In genomic region chr2:97546711-97547110, GRCh38 we compare ENCODE assay signal across 18 cellular contexts. TPM values are rescaled to one million over a fixed set of nuclear protein-coding genes. Genes with fewer than 3 reads are reported as not detected.
DNase-seq lines count a peak whose midpoint lies in the region; ATAC-seq, FAIRE-seq and TF ChIP-seq lines count a peak whose summit lies in the region.
"Had no signal": no experiment of that assay in that cellular context is flagged by ENCODE, and none has a peak within 500 bp of the region (broad histone marks: within the 10 kb centered on the region; RNA-seq: fewer than 3 reads in every experiment).

No MANE protein-coding gene starts in this region.

- peak; percentile 2 for DNase-seq in bronchial epithelial cell (ENCODE audit: low read depth)
- peak; percentile 51 for DNase-seq in endothelial cell of umbilical vein (ENCODE audit: low read depth, low spot score)
- peak; percentile 10 for DNase-seq in iris pigment epithelial cell (ENCODE audit: low read depth)
- no peak for DNase-seq in putamen (ENCODE audit: low spot score)
- DNase-seq in NCI-H774 (lab: John Stamatoyannopoulos, UW), result no peak
- no peak for DNase-seq in NCI-H2171 (lab: John Stamatoyannopoulos, UW)
- DNase-seq: BE2C; CD4-positive, alpha-beta memory T cell; DMS153; DMS79 treated with DMSO at 0.1 percent for 48 hours; EL; GDM1; HCEC 1CT; IMR-90 had no signal

- H2AFZ ChIP-seq in endothelial cell of umbilical vein (ENCODE audit: low read depth, low read length), result no peak overlapping the region

- H3K4me2 ChIP-seq in endothelial cell of umbilical vein (ENCODE audit: insufficient read depth, low read length), result peak overlapping the region; percentile 25
- H3K4me2 ChIP-seq: A549 had no signal

- FAIRE-seq in bronchial epithelial cell (lab: Jason Lieb, UNC), result no peak
- FAIRE-seq in endothelial cell of umbilical vein (lab: Jason Lieb, UNC), result no peak
- FAIRE-seq: A549, GM12892 had no signal

- H3K27ac ChIP-seq in endothelial cell of umbilical vein (ENCODE audit: insufficient read depth, low read depth, low read length), result peak overlapping the region; percentile 51
- H3K27ac ChIP-seq: A549, C4-2B had no signal

- POLR2A ChIA-PET in endothelial cell of umbilical vein (lab: Charles Lee), result no interaction called here

- TF ChIP-seq CTCF in bronchial epithelial cell (IDR thresholded peaks at IDR 0.05; ENCODE audit: insufficient read depth, low read length, severe bottlenecking) (no peak), endothelial cell of umbilical vein (IDR thresholded peaks at IDR 0.05; ENCODE audit: extremely low read depth in 1 of 2, insufficient read depth in 1 of 2, low read depth in 1 of 2, low read length in 2 of 2) (no peak)

- H3K9me3 ChIP-seq in endothelial cell of umbilical vein (replicated peaks; ENCODE audit: control insufficient read depth, insufficient read depth, low read length), result no peaks in the 10 kb centered on the region
- H3K9me3 ChIP-seq: A549, BE2C had no signal

- H3K36me3 ChIP-seq in bronchial epithelial cell (ENCODE audit: control insufficient read depth, insufficient read depth, low read length) (no peaks in the 10 kb centered on the region), endothelial cell of umbilical vein (ENCODE audit: control insufficient read depth in 2 of 2, extremely low read depth in 1 of 2, insufficient read depth in 2 of 2, low read length in 2 of 2) (no peaks in the 10 kb centered on the region)
- H3K36me3 ChIP-seq: BE2C had no signal

- no peak for ATAC-seq in GM19455 (IDR thresholded peaks at IDR 0.05; ENCODE audit: unreplicated experiment)
- ATAC-seq: A549 had no signal

- CTCF ChIA-PET in endothelial cell of umbilical vein (lab: Charles Lee), result interaction anchor here (0.8 kb wide), 1 partner anchor 351 kb away, joined by 3 read pairs; no protein-coding TSS in a partner anchor

- H3K4me3 ChIP-seq in bronchial epithelial cell (ENCODE audit: low read depth, low read length), result no peak overlapping the region
- no peak overlapping the region for H3K4me3 ChIP-seq in endothelial cell of umbilical vein (replicated peaks in 1 of 3; ENCODE audit: insufficient read depth in 1 of 3, low read depth in 1 of 3, low read length in 3 of 3)
- H3K4me3 ChIP-seq: A549 had no signal

- BruUV-seq in endothelial cell of umbilical vein (replicated peaks; lab: Mats Ljungman, UMichigan), result no TSS peak

- dilution Hi-C loops in endothelial cell of umbilical vein (cut with MboI; ENCODE audit: extremely low pct_ligation_motif_present, low sequenced_read_pairs), result no loop called here

- H3K27me3 ChIP-seq in bronchial epithelial cell (ENCODE audit: control insufficient read depth, insufficient read depth, low read length) (no peaks in the 10 kb centered on the region), endothelial cell of umbilical vein (ENCODE audit: control insufficient read depth in 2 of 2, insufficient read depth in 2 of 2, low read length in 2 of 2) (no peaks in the 10 kb centered on the region)
- H3K27me3 ChIP-seq: BE2C had no signal

- H3K4me1 ChIP-seq in endothelial cell of umbilical vein (ENCODE audit: control insufficient read depth, extremely low read depth, insufficient read depth, low read length), result peaks cover 40% of the 10 kb centered on the region
- H3K4me1 ChIP-seq: A549, BE2C had no signal

- no peaks in the 10 kb centered on the region for H3K79me2 ChIP-seq in endothelial cell of umbilical vein (ENCODE audit: control insufficient read depth, insufficient read depth, low read length)

- intact Hi-C loops in endothelial cell of umbilical vein (cut with micrococcal nuclease), result no loop called here

- H3K9ac ChIP-seq in endothelial cell of umbilical vein (replicated peaks; ENCODE audit: extremely low read depth, insufficient read depth, low read length), result no peak overlapping the region

- no peak for TF ChIP-seq POLR2A in endothelial cell of umbilical vein (IDR thresholded peaks at IDR 0.05; ENCODE audit: low read depth, low read length)

- no peaks in the 10 kb centered on the region for H3K9me1 ChIP-seq in endothelial cell of umbilical vein (replicated peaks; ENCODE audit: control insufficient read depth, extremely low read depth, insufficient read depth, low read length)

- no peaks in the 10 kb centered on the region for H4K20me1 ChIP-seq in endothelial cell of umbilical vein (replicated peaks; ENCODE audit: control insufficient read depth, extremely low read depth, insufficient read depth, low read length)

TF ChIP-seq in endothelial cell of umbilical vein, 7 proteins besides CTCF, POLR2A, EP300 and RAD21:
- no peak for TF ChIP-seq EZH2 (IDR thresholded peaks at IDR 0.05; ENCODE audit: borderline replicate concordance, low read depth, low read length, severe bottlenecking)
- no peak for TF ChIP-seq GATA2 (IDR thresholded peaks at IDR 0.05; ENCODE audit: insufficient read depth, insufficient read length, low read depth, low read length)
- TF ChIP-seq JUN (IDR thresholded peaks at IDR 0.05; ENCODE audit: borderline replicate concordance, insufficient read depth, insufficient read length, low read depth), result peak; percentile 54
- no peak for TF ChIP-seq POLR2AphosphoS5 (IDR thresholded peaks at IDR 0.05; ENCODE audit: insufficient read depth, low read depth, low read length)
- TF ChIP-seq FOS (IDR thresholded peaks at IDR 0.05; ENCODE audit: borderline replicate concordance, insufficient read depth, low read length), result peak; percentile 61
- no peak for TF ChIP-seq MYC (IDR thresholded peaks at IDR 0.05; ENCODE audit: low read depth, low read length)

RNA-seq across cellular contexts. Expression of gene ANKRD36B, which starts 43.0 kb away (rescaled TPM):
- total RNA-seq in bronchial epithelial cell (11.6 and 14.2 TPM in 2 replicates), endothelial cell of umbilical vein (47.0 and 79.8 TPM in 2 replicates)
- 9.8 and 10.9 TPM in 2 replicates for polyA plus RNA-seq in endothelial cell of umbilical vein
- polyA plus RNA-seq in endothelial cell of umbilical vein (2011; cell fraction: cytosol; rRNA removed), result 3.1 TPM in 2 replicates
- polyA plus RNA-seq in endothelial cell of umbilical vein (2011; cell fraction: nucleus; rRNA removed), result 132 and 194 TPM in 2 replicates
- 12.1 and 15.6 TPM in 2 replicates for polyA plus RNA-seq in endothelial cell of umbilical vein (2012)
- 51.2 and 58.9 TPM in 2 replicates for polyA minus RNA-seq in endothelial cell of umbilical vein
- 8.6 TPM for polyA minus RNA-seq in endothelial cell of umbilical vein (2011; cell fraction: cytosol; rRNA and poly(A)+ RNA removed)
- polyA minus RNA-seq in endothelial cell of umbilical vein (2011; cell fraction: nucleus; rRNA and poly(A)+ RNA removed), result 206 and 280 TPM in 2 replicates

Comparison
In these comparisons a context has a peak if more than half of its experiments do, and no peak if none do; other contexts are left out.
1. DNase-seq: peak in bronchial epithelial cell (single experiment), endothelial cell of umbilical vein (single experiment) and iris pigment epithelial cell (single experiment); none in putamen (single experiment), NCI-H774 (single experiment) and NCI-H2171 (single experiment).